In genomic region chr5:71482132-71482531, GRCh38 we compare ENCODE assay signal across 13 cellular contexts. TPM values are rescaled to one million over a fixed set of nuclear protein-coding genes. Genes with fewer than 3 reads are reported as not detected.
A peak's percentile ranks its signal among the peaks of the same experiment; 100 is the strongest.
DNase-seq lines count a peak whose midpoint lies in the region; ATAC-seq, FAIRE-seq and TF ChIP-seq lines count a peak whose summit lies in the region.
"Had no signal": no experiment of that assay in that cellular context is flagged by ENCODE, and none has a peak within 500 bp of the region (broad histone marks: within the 10 kb centered on the region; RNA-seq: fewer than 3 reads in every experiment).

No MANE protein-coding gene starts in this region.

- H3K4me2 ChIP-seq in HepG2 (ENCODE audit: low read depth, low read length) (no peak overlapping the region; the same call in 1 of the 2 replicates), OCI-LY7 (ENCODE audit: low read length) (no peak overlapping the region)

- H3K36me3 ChIP-seq in HepG2 (replicated peaks in 1 of 2; ENCODE audit: control insufficient read depth in 1 of 2, insufficient read depth in 2 of 2, low read length in 2 of 2): peaks cover 8 to 46% of the 10 kb centered on the region in 2 experiments
- H3K36me3 ChIP-seq in testis (ENCODE audit: low read depth, missing control alignments): no peaks in the 10 kb centered on the region
- peaks cover 94% of the 10 kb centered on the region for H3K36me3 ChIP-seq in OCI-LY7 (ENCODE audit: insufficient read depth, low read length)

- intact Hi-C loops in HepG2 (cut with micrococcal nuclease; ENCODE audit: unreplicated experiment) (no loop called here), testis (cut with DNase I; ENCODE audit: low total_unique reads) (no loop called here), OCI-LY7 (cut with micrococcal nuclease; ENCODE audit: unreplicated experiment) (no loop called here)

- DNase-seq in Caki2 (ENCODE audit: low read depth) (peak; percentile 65), NCI-H1105 (lab: John Stamatoyannopoulos, UW) (peak; percentile 56), astrocyte of the cerebellum (ENCODE audit: low read depth) (peak; percentile 13), HepG2 (ENCODE audit: low spot score) (peak; percentile 59), testis (no peak), OCI-LY7 (ENCODE audit: low spot score) (no peak)
- DNase-seq: endodermal cell, H9, tibial artery had no signal

- TF ChIP-seq EP300 in HepG2 (IDR thresholded peaks at IDR 0.05; ENCODE audit: low read depth in 2 of 2, low read length in 2 of 2): peak in 1 of 2 experiments; percentile 42; a peak in 1 of 4 replicates
- TF ChIP-seq EP300 in HepG2 (CRISPR knock-in tag; IDR thresholded peaks at IDR 0.05; ENCODE audit: borderline replicate concordance): no peak; the same call in 1 of the 2 replicates

- FAIRE-seq in HepG2 (lab: Jason Lieb, UNC): peak; percentile 48
- FAIRE-seq: TTC549 had no signal

- H3K9me3 ChIP-seq in HepG2 (ENCODE audit: low read length): no peaks in the 10 kb centered on the region
- H3K9me3 ChIP-seq in testis: no peaks in the 10 kb centered on the region
- H3K9me3 ChIP-seq in OCI-LY7 (ENCODE audit: low read length): no peaks in the 10 kb centered on the region
- H3K9me3 ChIP-seq: tibial artery had no signal

- TF ChIP-seq POLR2A in HepG2 (IDR thresholded peaks at IDR 0.05; ENCODE audit: insufficient read depth in 1 of 2, low read depth in 2 of 2, low read length in 2 of 2) (no peak), testis (IDR thresholded peaks at IDR 0.05) (no peak)

- CTCF ChIA-PET in HepG2 (lab: Yijun Ruan, JAX; ENCODE audit: low intra/inter-chr PET ratio, low total read pairs) (no interaction called here), OCI-LY7 (lab: Charles Lee; ENCODE audit: unreplicated experiment) (no interaction called here)

- H3K9me2 ChIP-seq in OCI-LY7 (ENCODE audit: insufficient read depth, low read length): no peaks in the 10 kb centered on the region

- POLR2A ChIA-PET in HepG2 (lab: Yijun Ruan, JAX) (no interaction called here), OCI-LY7 (lab: Charles Lee) (no interaction called here)

- no peak overlapping the region for H3K9ac ChIP-seq in HepG2 (ENCODE audit: insufficient read depth, low read depth, low read length)

- H3K27me3 ChIP-seq in HepG2 (ENCODE audit: control insufficient read depth in 1 of 2, insufficient read depth in 2 of 2, low read length in 2 of 2) (no peaks in the 10 kb centered on the region), testis (no peaks in the 10 kb centered on the region)
- H3K27me3 ChIP-seq: tibial artery had no signal

- H3K27ac ChIP-seq in HepG2 (ENCODE audit: extremely low read length, insufficient read depth, low read length): peak overlapping the region; percentile 11
- no peak overlapping the region for H3K27ac ChIP-seq in testis
- no peak overlapping the region for H3K27ac ChIP-seq in OCI-LY7 (ENCODE audit: low read depth, low read length, poor library complexity, severe bottlenecking)
- H3K27ac ChIP-seq: HL-60, tibial artery had no signal

- BruUV-seq in HepG2 (replicated peaks; lab: Mats Ljungman, UMichigan): no TSS peak
- no TSS peak for BruUV-seq in OCI-LY7 (replicated peaks; lab: Mats Ljungman, UMichigan)

- in situ Hi-C loops in Caki2 (cut with HindIII; ENCODE audit: low pct_unique_long_range_greater_than_20kb, low sequenced_read_pairs): no loop called here
- in situ Hi-C loops in astrocyte of the cerebellum (cut with HindIII; ENCODE audit: low sequenced_read_pairs): no loop called here
- in situ Hi-C loops in HepG2 (cut with HindIII; ENCODE audit: extremely low pct_ligation_motif_present, low pct_unique_long_range_greater_than_20kb): no loop called here

- no peak for TF ChIP-seq CTCF in astrocyte of the cerebellum (IDR thresholded peaks at IDR 0.05; ENCODE audit: low read depth, low read length, missing control alignments)
- no peak for TF ChIP-seq CTCF in HepG2 (CRISPR knock-in tag; IDR thresholded peaks at IDR 0.05)
- TF ChIP-seq CTCF in testis (IDR thresholded peaks at IDR 0.05): no peak
- TF ChIP-seq CTCF in OCI-LY7 (conservative IDR thresholded peaks at IDR 0.05; ENCODE audit: low read length): no peak

- WGBS in HepG2 (ENCODE audit: low lambda C conversion rate): 23% methylated on average over 2 of the region's 2 CpGs
- 33 to 44% methylated on average over 2 of the region's 2 CpGs for WGBS in testis, 2 donors

- H3K4me1 ChIP-seq in HepG2 (ENCODE audit: insufficient read depth, low read length): peaks cover 26% of the 10 kb centered on the region
- no peaks in the 10 kb centered on the region for H3K4me1 ChIP-seq in testis
- no peaks in the 10 kb centered on the region for H3K4me1 ChIP-seq in OCI-LY7 (ENCODE audit: insufficient read depth, low read length, poor library complexity, severe bottlenecking)

- TF ChIP-seq RAD21 in HepG2 (CRISPR knock-in tag; IDR thresholded peaks at IDR 0.05): no peak

- H2AFZ ChIP-seq in HepG2 (ENCODE audit: low read length) (no peak overlapping the region), OCI-LY7 (ENCODE audit: low read length) (no peak overlapping the region)

- H4K20me1 ChIP-seq in HepG2 (ENCODE audit: insufficient read depth, low read length) (no peaks in the 10 kb centered on the region), OCI-LY7 (ENCODE audit: insufficient read depth, low read length) (no peaks in the 10 kb centered on the region)

- H3K4me3 ChIP-seq in astrocyte of the cerebellum (ENCODE audit: low read depth, low read length) (no peak overlapping the region), HepG2 (replicated peaks in 1 of 3; ENCODE audit: insufficient read depth in 1 of 3, low read depth in 2 of 3, low read length in 3 of 3) (no peak overlapping the region), testis (no peak overlapping the region), OCI-LY7 (ENCODE audit: low read depth, low read length, poor library complexity, severe bottlenecking) (no peak overlapping the region)
- H3K4me3 ChIP-seq: tibial artery had no signal

- H3K79me2 ChIP-seq in HepG2 (ENCODE audit: insufficient read depth, low read length): no peaks in the 10 kb centered on the region
- H3K79me2 ChIP-seq in OCI-LY7 (ENCODE audit: insufficient read depth, low read depth, low read length): no peaks in the 10 kb centered on the region

- ATAC-seq in HepG2 (peak; percentile 74), GM21737 (IDR thresholded peaks at IDR 0.05; ENCODE audit: unreplicated experiment) (no peak), GM21528 (IDR thresholded peaks at IDR 0.05; ENCODE audit: low FRiP score, unreplicated experiment) (no peak)

TF ChIP-seq in HepG2, 621 proteins besides CTCF, POLR2A, EP300 and RAD21 (continues in another document):
- TF ChIP-seq ZHX1 (CRISPR knock-in tag; IDR thresholded peaks at IDR 0.05; ENCODE audit: low read depth): no peak
- TF ChIP-seq ZKSCAN1 (IDR thresholded peaks at IDR 0.05; ENCODE audit: low read length): no peak
- no peak for TF ChIP-seq PHF8 (CRISPR knock-in tag; IDR thresholded peaks at IDR 0.05)
- no peak for TF ChIP-seq ZC3H13 (CRISPR knock-in tag; IDR thresholded peaks at IDR 0.05)
- no peak for TF ChIP-seq ZNF160 (CRISPR knock-in tag; IDR thresholded peaks at IDR 0.05)
- peak; percentile 26 for TF ChIP-seq HNF4A (CRISPR knock-in tag; IDR thresholded peaks at IDR 0.05)

RNA-seq across cellular contexts. Expression of gene BDP1, which starts 26.7 kb away (rescaled TPM):
- total RNA-seq in Caki2 (2014; rRNA removed; shearing (Covaris generic); ENCODE audit: low replicate concordance): 5.6 and 7.4 TPM in 2 replicates
- total RNA-seq in HepG2 (2016; rRNA removed; fragmentation: Illumina TruSeq; extraction: Trizol): 22.4 and 30.5 TPM in 2 replicates
- 4.5 and 5.1 TPM in 2 replicates for total RNA-seq in HepG2 (2016; cell fraction: cytosol; rRNA removed; fragmentation: Illumina TruSeq; extraction: Trizol; ENCODE audit: low read depth)
- 21.4 and 29.0 TPM in 2 replicates for total RNA-seq in HepG2 (2016; cell fraction: insoluble cytoplasmic fraction; rRNA removed; fragmentation: Illumina TruSeq; extraction: Trizol)
- 7.2 and 8.7 TPM in 2 replicates for total RNA-seq in HepG2 (2016; cell fraction: membrane; rRNA removed; fragmentation: Illumina TruSeq; extraction: Trizol)
- total RNA-seq in HepG2 (2016; cell fraction: nucleus; rRNA removed; fragmentation: Illumina TruSeq; extraction: Trizol): 38.9 and 39.1 TPM in 2 replicates
- polyA plus RNA-seq in HepG2 (2011; rRNA removed): 8.6 and 10.2 TPM in 2 replicates
- polyA plus RNA-seq in HepG2 (2011; cell fraction: cytosol; rRNA removed): 3.0 and 5.4 TPM in 2 replicates
- 9.1 and 9.7 TPM in 2 replicates for polyA plus RNA-seq in HepG2 (2011; cell fraction: nucleus; rRNA removed)
- 9.9 and 11.2 TPM in 2 replicates for polyA plus RNA-seq in HepG2 (2012)
- 0.54 and 0.57 TPM in 2 replicates for polyA plus RNA-seq in HepG2 (2016; cell fraction: cytosol; fragmentation: Illumina TruSeq; extraction: Trizol; ENCODE audit: low read depth)
- 15.8 and 16.9 TPM in 2 replicates for polyA plus RNA-seq in HepG2 (2016; cell fraction: insoluble cytoplasmic fraction; fragmentation: Illumina TruSeq; extraction: Trizol; ENCODE audit: low read depth)
- 1.6 and 1.8 TPM in 2 replicates for polyA plus RNA-seq in HepG2 (2016; cell fraction: membrane; fragmentation: Illumina TruSeq; extraction: Trizol; ENCODE audit: low read depth)
- polyA plus RNA-seq in HepG2 (2016; cell fraction: nucleus; fragmentation: Illumina TruSeq; extraction: Trizol; ENCODE audit: insufficient read depth, low read depth): 32.7 and 34.2 TPM in 2 replicates
- polyA minus RNA-seq in HepG2 (2011; rRNA and poly(A)+ RNA removed; ENCODE audit: low replicate concordance): 9.6 and 16.3 TPM in 2 replicates
- polyA minus RNA-seq in HepG2 (2011; cell fraction: cytosol; rRNA and poly(A)+ RNA removed): 10.8 and 13.7 TPM in 2 replicates
- polyA minus RNA-seq in HepG2 (2011; cell fraction: nucleus; rRNA and poly(A)+ RNA removed): 38.8 and 42.8 TPM in 2 replicates
- total RNA-seq in testis: 10 to 100 TPM; 34.6 to 47.3 TPM
- 7.5 TPM for polyA plus RNA-seq in testis (ENCODE audit: insufficient read depth, low read depth, low replicate concordance)
- total RNA-seq in OCI-LY7 (2014; rRNA removed; shearing (Covaris generic)): 29.2 and 40.0 TPM in 2 replicates
- total RNA-seq in OCI-LY7 (2022): 35.8 and 37.3 TPM in 2 replicates

Comparison
In these comparisons a context has a peak if more than half of its experiments do, and no peak if none do; other contexts are left out.
1. DNase-seq: peak in Caki2 (single experiment), NCI-H1105 (single experiment), astrocyte of the cerebellum (single experiment) and HepG2 (single experiment); none in testis (single experiment) and OCI-LY7 (single experiment).